In the genomic region with DNA sequence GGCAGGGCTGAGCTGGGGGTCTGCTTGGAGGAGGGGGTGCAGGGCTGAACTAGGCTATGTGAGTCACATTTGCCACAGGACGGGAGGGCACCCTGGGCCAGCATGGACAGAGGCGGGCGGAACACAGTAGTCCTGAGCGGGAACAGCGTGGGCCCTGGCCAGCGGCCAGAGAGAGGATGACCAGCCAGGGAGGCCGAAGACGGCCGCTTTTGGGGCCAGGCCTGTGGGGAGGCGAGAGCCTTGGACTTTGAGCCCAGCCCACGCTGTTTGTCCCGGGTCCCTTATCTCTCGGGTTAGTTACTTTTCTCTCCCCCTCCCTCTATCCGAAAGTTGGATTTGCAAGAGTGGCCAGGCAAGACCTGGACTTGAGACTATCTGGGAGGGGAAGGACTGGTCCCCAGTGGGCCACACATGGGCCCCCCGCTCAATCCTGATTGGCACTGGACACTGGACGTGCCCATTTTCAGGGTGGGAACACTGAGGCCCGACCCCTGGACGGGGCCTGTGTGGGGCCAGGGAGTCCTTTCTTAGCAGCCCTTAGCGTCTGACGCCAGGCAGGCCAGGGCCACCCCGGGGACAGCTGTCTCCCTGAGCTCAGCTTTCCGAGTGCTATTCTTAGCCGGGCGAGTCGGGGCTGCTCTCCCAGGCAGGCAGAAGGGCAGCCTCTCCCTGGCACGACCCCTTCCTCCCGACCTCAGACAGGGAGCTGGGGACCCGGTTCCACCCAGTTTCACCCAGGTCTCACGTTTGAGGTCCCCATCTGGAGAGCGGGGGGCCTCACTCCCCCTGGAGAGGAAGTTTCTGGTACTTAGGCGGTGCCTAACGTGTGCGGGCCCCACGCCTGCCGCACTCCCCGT, we compare ENCODE assay signal across 1 cellular context.
TF ChIP-seq lines count a peak whose summit lies in the region.

No MANE protein-coding gene starts in this region.

TF ChIP-seq in IMR-90, 13 proteins besides CTCF, POLR2A, EP300 and RAD21:
- TF ChIP-seq USF2 (IDR thresholded peaks at IDR 0.05; ENCODE audit: low read depth, low read length), result no peak
- no peak for TF ChIP-seq FOS (IDR thresholded peaks at IDR 0.05; ENCODE audit: low read depth, low read length)
- TF ChIP-seq MAZ (IDR thresholded peaks at IDR 0.05; ENCODE audit: borderline replicate concordance, low read depth, low read length), result no peak
- TF ChIP-seq, protein P1, sequence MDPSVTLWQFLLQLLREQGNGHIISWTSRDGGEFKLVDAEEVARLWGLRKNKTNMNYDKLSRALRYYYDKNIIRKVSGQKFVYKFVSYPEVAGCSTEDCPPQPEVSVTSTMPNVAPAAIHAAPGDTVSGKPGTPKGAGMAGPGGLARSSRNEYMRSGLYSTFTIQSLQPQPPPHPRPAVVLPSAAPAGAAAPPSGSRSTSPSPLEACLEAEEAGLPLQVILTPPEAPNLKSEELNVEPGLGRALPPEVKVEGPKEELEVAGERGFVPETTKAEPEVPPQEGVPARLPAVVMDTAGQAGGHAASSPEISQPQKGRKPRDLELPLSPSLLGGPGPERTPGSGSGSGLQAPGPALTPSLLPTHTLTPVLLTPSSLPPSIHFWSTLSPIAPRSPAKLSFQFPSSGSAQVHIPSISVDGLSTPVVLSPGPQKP (IDR thresholded peaks at IDR 0.05; ENCODE audit: borderline replicate concordance, low read depth, low read length), result no peak
- peak; percentile 70 for TF ChIP-seq RCOR1 (IDR thresholded peaks at IDR 0.05; ENCODE audit: insufficient replicate concordance, low read length)
- TF ChIP-seq CEBPB (IDR thresholded peaks at IDR 0.05; ENCODE audit: low read depth, low read length), result no peak
